In the genomic region with DNA sequence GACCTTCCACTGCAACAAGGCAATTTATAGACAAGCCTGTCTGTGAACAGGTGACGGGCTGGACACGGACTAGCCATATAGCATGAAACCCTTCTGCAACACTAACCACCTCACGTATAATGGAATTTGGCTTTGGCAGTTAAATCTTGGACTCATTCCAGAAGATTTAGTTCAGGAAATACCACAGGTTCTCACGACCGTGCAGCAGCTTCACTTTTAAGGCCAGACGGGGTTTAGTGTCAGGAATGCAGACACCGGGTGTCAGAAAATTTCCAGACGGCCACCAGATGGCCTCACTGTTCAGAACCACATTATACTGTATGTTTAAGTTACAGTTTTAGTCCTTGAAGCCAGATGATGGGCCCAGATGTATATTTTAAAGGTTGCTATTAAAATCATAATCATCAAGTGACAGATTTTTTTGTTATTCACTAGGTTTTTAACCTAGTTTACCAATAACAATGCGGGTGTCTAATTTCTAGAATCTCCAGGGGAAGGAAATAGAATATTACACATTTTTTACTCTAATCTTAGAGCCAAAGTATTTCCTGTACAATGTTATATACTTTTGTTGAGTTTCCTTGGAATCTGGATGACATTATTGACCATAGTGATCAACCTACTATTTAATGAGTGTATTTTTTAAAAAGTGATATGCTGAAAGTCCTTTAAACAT, we compare ENCODE assay signal across 7 cellular contexts.
A peak's percentile ranks its signal among the peaks of the same experiment; 100 is the strongest.
DNase-seq lines count a peak whose midpoint lies in the region; ATAC-seq, FAIRE-seq and TF ChIP-seq lines count a peak whose summit lies in the region.

No MANE protein-coding gene starts in this region.

- no peaks in the 10 kb centered on the region for H3K27me3 ChIP-seq in GM12878 (replicated peaks in 1 of 2; ENCODE audit: control insufficient read depth in 2 of 2, insufficient read depth in 2 of 2, low read length in 1 of 2)

- TF ChIP-seq EP300 in GM12878 (IDR thresholded peaks at IDR 0.05; ENCODE audit: borderline replicate concordance in 1 of 2, control insufficient read depth in 1 of 2, low read depth in 2 of 2, low read length in 2 of 2), result no peak

- BruUV-seq in GM12878 (replicated peaks; lab: Mats Ljungman, UMichigan), result no TSS peak

- RAD21 ChIA-PET in GM12878 (lab: Charles Lee; ENCODE audit: unreplicated experiment), result interaction anchor here (1.0 to 1.6 kb wide), 4 partner anchors 18 to 120 kb away, joined by 3 to 5 read pairs (median 4); no protein-coding TSS in a partner anchor

- H3K9me3 ChIP-seq in GM12878 (replicated peaks; ENCODE audit: control insufficient read depth, insufficient read depth, low read length), result no peaks in the 10 kb centered on the region

- no peaks in the 10 kb centered on the region for H3K36me3 ChIP-seq in GM12878 (ENCODE audit: control insufficient read depth in 2 of 2, insufficient read depth in 2 of 2, low read length in 1 of 2)

- intact Hi-C loops in GM12878 (cut with micrococcal nuclease; ENCODE audit: unreplicated experiment), result loop anchor here (1.0 to 10.0 kb wide), 3 partner anchors 91 to 570 kb away; no protein-coding TSS in a partner anchor

- H3K27ac ChIP-seq in GM12878 (ENCODE audit: control insufficient read depth, insufficient read depth), result no peak overlapping the region

- peak; percentile 43 for DNase-seq in NCI-H1105 treated with DMSO at 0.1 percent for 48 hours (lab: John Stamatoyannopoulos, UW)
- peak in 4 of 5 donors; percentile 14 to 55 (median 20) for DNase-seq in T-helper 1 cell
- no peak for DNase-seq in GM12878 (ENCODE audit: low read depth, low spot score)
- DNase-seq in hypothalamus (lab: John Stamatoyannopoulos, UW), result peak in 31 of 51 donors; percentile 3 to 61 (median 30)
- DNase-seq in stimulated activated CD4-positive, alpha-beta T cell treated with anti-CD3 and anti-CD28 coated beads, Interleukin-12 subunit alpha, Interleukin-12 subunit beta, amount 100 ng/mL, for 24 hours (ENCODE audit: low read depth in 2 of 2), result peak; percentile 13 to 39

- no peaks in the 10 kb centered on the region for H3K79me2 ChIP-seq in GM12878 (ENCODE audit: control insufficient read depth, insufficient read depth, low read length)

- no peaks in the 10 kb centered on the region for H3K4me1 ChIP-seq in GM12878 (ENCODE audit: control insufficient read depth, insufficient read depth, low read length)

- no peak overlapping the region for H2AFZ ChIP-seq in GM12878 (ENCODE audit: control insufficient read depth, low read depth, low read length)

- CTCF ChIA-PET in GM12878 (lab: Yijun Ruan, JAX), result interaction anchor here (0.6 to 2.3 kb wide), 9 partner anchors 14 to 574 kb away, joined by 3 to 7 read pairs (median 4); no protein-coding TSS in a partner anchor

- in situ Hi-C loops in GM12878 (cut with MboI), result loop anchor here (25.0 kb wide), 1 partner anchor 562 kb away; no protein-coding TSS in a partner anchor

- no peak for TF ChIP-seq POLR2A in GM12878 (IDR thresholded peaks at IDR 0.05; ENCODE audit: low read depth, low read length)

- H3K4me3 ChIP-seq in GM12878, result no peak overlapping the region

- ATAC-seq in GM18498 (IDR thresholded peaks at IDR 0.05; ENCODE audit: unreplicated experiment) (peak; percentile 88), HG02678 (IDR thresholded peaks at IDR 0.05; ENCODE audit: unreplicated experiment) (peak; percentile 85), GM12878 (peak; percentile 95)

- TF ChIP-seq CTCF in GM12878 (IDR thresholded peaks at IDR 0.05 in 2 of 3, conservative IDR thresholded peaks at IDR 0.05 in 1 of 3; ENCODE audit: control insufficient read depth in 2 of 3, extremely low read depth in 1 of 3, insufficient read depth in 1 of 3, low read depth in 3 of 3, low read length in 3 of 3), result peak; percentile 62 to 71 (median 67)

- H4K20me1 ChIP-seq in GM12878 (ENCODE audit: control insufficient read depth, insufficient read depth), result no peaks in the 10 kb centered on the region

- WGBS in GM12878 (ENCODE audit: insufficient coverage, insufficient replicate concordance, low lambda C conversion rate, missing lambda C conversion rate), result 18% methylated on average over 9 of the region's 9 CpGs

- H3K9ac ChIP-seq in GM12878 (ENCODE audit: control insufficient read depth, insufficient read depth, low read length), result no peak overlapping the region

- SMC1A ChIA-PET in GM12878 (lab: Charles Lee; ENCODE audit: uncharacterized antibody, unreplicated experiment), result interaction anchor here (1.1 to 1.4 kb wide), 3 partner anchors 16 to 95 kb away, joined by 3 read pairs; no protein-coding TSS in a partner anchor

- POLR2A ChIA-PET in GM12878 (lab: Charles Lee), result no interaction called here

- peak; percentile 88 for FAIRE-seq in GM12878 (lab: Jason Lieb, UNC)

- peak; percentile 50 for TF ChIP-seq RAD21 in GM12878 (IDR thresholded peaks at IDR 0.05; ENCODE audit: insufficient read depth, low read depth, low read length)

- no peak overlapping the region for H3K4me2 ChIP-seq in GM12878 (ENCODE audit: control insufficient read depth, insufficient read depth)

TF ChIP-seq in GM12878, 131 proteins besides CTCF, POLR2A, EP300 and RAD21:
- TF ChIP-seq FOS (IDR thresholded peaks at IDR 0.05; ENCODE audit: borderline replicate concordance, extremely low read depth, insufficient read length), result no peak
- TF ChIP-seq SMC3 (IDR thresholded peaks at IDR 0.05; ENCODE audit: borderline replicate concordance, low read length), result peak; percentile 40; the same call in 1 of the 2 replicates
- TF ChIP-seq RUNX3 (IDR thresholded peaks at IDR 0.05; ENCODE audit: low read length), result peak; percentile 48; the same call in 1 of the 2 replicates
TF ChIP-seq in GM12878: peak in this region for 2.
